22 cellular contexts compared by ENCODE assay signal in genomic region chr11:122509091-122509490, GRCh38.
"Had no signal": no experiment of that assay in that cellular context is flagged by ENCODE, and none has a peak within 500 bp of the region (broad histone marks: within the 10 kb centered on the region; RNA-seq: fewer than 3 reads in every experiment).

No MANE protein-coding gene starts in this region.

- H3K4me3 ChIP-seq: adrenal gland, MG63, Peyer's patch, SJSA1 had no signal

- H3K9me3 ChIP-seq: adrenal gland, Peyer's patch, SJSA1 had no signal

- DNase-seq: activated CD4-positive, alpha-beta T cell treated with anti-CD3 and anti-CD28 coated beads for 48 hours; activated CD4-positive, alpha-beta T cell treated with anti-CD3 and anti-CD28 coated beads, Interleukin-2, amount 50 U/mL, for 4 hours; activated CD4-positive, CD25-positive, alpha-beta regulatory T cell treated with anti-CD3 and anti-CD28 coated beads, Interleukin-2, amount 50 U/mL, for 72 hours; activated CD8-positive, alpha-beta memory T cell treated with anti-CD3 and anti-CD28 coated beads, Interleukin-2, amount 50 U/mL, for 48 hours; activated CD8-positive, alpha-beta T cell treated with anti-CD3 and anti-CD28 coated beads, Interleukin-2, amount 10 ng/mL, durations not matched to agents 7 days and 5 days; activated naive CD4-positive, alpha-beta T cell treated with anti-CD3 and anti-CD28 coated beads, Interleukin-2, amount 50 U/mL, for 16 hours; activated naive CD8-positive, alpha-beta T cell treated with anti-CD3 and anti-CD28 coated beads, Interleukin-2, amount 10 ng/mL, durations not matched to agents 7 days and 5 days; activated T-cell treated with anti-CD3 and anti-CD28 coated beads, Interleukin-2, amount 50 U/mL, for 1 hour; adrenal gland; cerebellar nuclear complex; KG1; MG63; NCI-H1930; NCI-H2171; NCI-H2227 treated with DMSO at 0.1 percent for 48 hours; NCI-H446 treated with DMSO at 0.1 percent for 48 hours; NCI-H524 treated with DMSO at 0.1 percent for 48 hours; Peyer's patch; Right ventricle myocardium superior; SW 1271 had no signal

- H3K27me3 ChIP-seq: adrenal gland, MG63, Peyer's patch, SJSA1 had no signal

- H3K36me3 ChIP-seq: adrenal gland, MG63, Peyer's patch, SJSA1 had no signal

- H3K4me1 ChIP-seq: adrenal gland, Peyer's patch, SJSA1 had no signal

- ATAC-seq: activated CD8-positive, alpha-beta T cell treated with anti-CD3 and anti-CD28 coated beads, Interleukin-2, amount 10 ng/mL, durations not matched to agents 7 days and 5 days; SK-N-SH treated with all-trans-retinoic acid at 6 μM for 48 hours had no signal
